In genomic region chr11:130772266-130773227, GRCh38 we compare ENCODE assay signal across 9 cellular contexts.
A peak's percentile ranks its signal among the peaks of the same experiment; 100 is the strongest.
DNase-seq lines count a peak whose midpoint lies in the region; TF ChIP-seq lines count a peak whose summit lies in the region.
"Had no signal": no experiment of that assay in that cellular context is flagged by ENCODE, and none has a peak within 500 bp of the region (broad histone marks: within the 10 kb centered on the region; RNA-seq: fewer than 3 reads in every experiment).

No MANE protein-coding gene starts in this region.

- DNase-seq in AG04450 (ENCODE audit: low read depth, low spot score) (peak; percentile 92), LHCN-M2 (ENCODE audit: low read depth) (peak; percentile 99), chondrocyte (ENCODE audit: low spot score) (no peak), ureter (ENCODE audit: low spot score) (no peak), progenitor cell of endocrine pancreas (ENCODE audit: low spot score, unreplicated experiment) (no peak), DMS153 (lab: John Stamatoyannopoulos, UW) (no peak), GM10266 (ENCODE audit: extremely low spot score) (no peak)
- DNase-seq: C1 segment of cervical spinal cord had no signal

- TF ChIP-seq RAD21 in liver (IDR thresholded peaks at IDR 0.05): no peak

- H3K27me3 Mint-ChIP-seq in chondrocyte (ENCODE audit: low read depth): no peaks in the 10 kb centered on the region
- H3K27me3 Mint-ChIP-seq in progenitor cell of endocrine pancreas: peaks cover 4% of the 10 kb centered on the region

- no peak overlapping the region for H3K4me3 Mint-ChIP-seq in chondrocyte (ENCODE audit: unreplicated experiment)
- H3K4me3 Mint-ChIP-seq in progenitor cell of endocrine pancreas (ENCODE audit: low read depth): no peak overlapping the region

- H3K4me3 ChIP-seq in AG04450 (ENCODE audit: low read depth, low read length): no peak overlapping the region
- H3K4me3 ChIP-seq in liver (ENCODE audit: low read depth in 1 of 3, low read length in 3 of 3): no peak overlapping the region

- WGBS in liver: 53% methylated on average over 6 of the region's 6 CpGs

- H3K36me3 Mint-ChIP-seq in chondrocyte (ENCODE audit: low read depth): no peaks in the 10 kb centered on the region
- H3K36me3 Mint-ChIP-seq in progenitor cell of endocrine pancreas (ENCODE audit: insufficient read depth): no peaks in the 10 kb centered on the region

- H3K27ac Mint-ChIP-seq in chondrocyte (ENCODE audit: unreplicated experiment) (peak overlapping the region; percentile 77), progenitor cell of endocrine pancreas (no peak overlapping the region)

- no peak overlapping the region for H3K9ac ChIP-seq in liver (ENCODE audit: low read depth in 1 of 2, low read length in 2 of 2)

- H3K4me1 Mint-ChIP-seq in chondrocyte (ENCODE audit: low read depth) (peaks cover 64% of the 10 kb centered on the region), progenitor cell of endocrine pancreas (ENCODE audit: low read depth) (peaks cover 27% of the 10 kb centered on the region)

- POLR2A ChIA-PET in AG04450 (lab: Yijun Ruan, JAX): interaction anchor here (0.6 to 2.0 kb wide), 8 partner anchors 10 to 329 kb away, joined by 3 to 12 read pairs (median 4); partner anchors contain the start of gene ADAMTS15

- H3K36me3 ChIP-seq in liver (ENCODE audit: control insufficient read depth in 4 of 4, insufficient read depth in 3 of 4, low read depth in 1 of 4, low read length in 3 of 4): no peaks in the 10 kb centered on the region

- H3K9me3 ChIP-seq in AG04450 (ENCODE audit: control insufficient read depth, insufficient read depth, low read length): no peaks in the 10 kb centered on the region; the same call in none of the 2 replicates
- H3K9me3 ChIP-seq in liver (ENCODE audit: control insufficient read depth in 4 of 4, low read length in 3 of 4): no peaks in the 10 kb centered on the region

- CTCF ChIA-PET in AG04450 (lab: Charles Lee): interaction anchor here (0.6 kb wide), 1 partner anchor 55 kb away, joined by 6 read pairs; no protein-coding TSS in a partner anchor

- H3K4me1 ChIP-seq in liver (ENCODE audit: control insufficient read depth in 4 of 4, insufficient read depth in 4 of 4, low read length in 3 of 4): no peaks in the 10 kb centered on the region

- H3K27me3 ChIP-seq in AG04450 (ENCODE audit: control insufficient read depth, insufficient read depth, low read length) (no peaks in the 10 kb centered on the region), liver (ENCODE audit: control insufficient read depth in 4 of 4, insufficient read depth in 4 of 4, low read length in 3 of 4) (peaks cover 0 to 3% (median 1%) of the 10 kb centered on the region in 4 donors)

- H3K27ac ChIP-seq in AG04450 (ENCODE audit: low read depth, low read length) (peak overlapping the region; percentile 62), liver (ENCODE audit: low read depth in 1 of 2, low read length in 2 of 2) (no peak overlapping the region)

- TF ChIP-seq CTCF in AG04450 (IDR thresholded peaks at IDR 0.05; ENCODE audit: low read depth, low read length) (no peak), chondrocyte (IDR thresholded peaks at IDR 0.05) (no peak), liver (IDR thresholded peaks at IDR 0.05; ENCODE audit: low read depth, low read length, missing input control) (no peak), progenitor cell of endocrine pancreas (IDR thresholded peaks at IDR 0.05; ENCODE audit: unreplicated experiment) (no peak), GM10266 (IDR thresholded peaks at IDR 0.05; ENCODE audit: control insufficient read depth, insufficient read depth, low read depth, missing control alignments) (no peak)

- H3K9me3 Mint-ChIP-seq in chondrocyte (ENCODE audit: low read depth): peaks cover 5% of the 10 kb centered on the region
- peaks cover 4% of the 10 kb centered on the region for H3K9me3 Mint-ChIP-seq in progenitor cell of endocrine pancreas (ENCODE audit: low read depth)

TF ChIP-seq in liver, 16 proteins besides CTCF, POLR2A, EP300 and RAD21:
- TF ChIP-seq EGR1 (IDR thresholded peaks at IDR 0.05; ENCODE audit: low read depth in 2 of 2) (no peak), JUND (IDR thresholded peaks at IDR 0.05) (no peak), HNF4A (conservative IDR thresholded peaks at IDR 0.05) (no peak), SP1 (IDR thresholded peaks at IDR 0.05) (no peak), NR2F2 (IDR thresholded peaks at IDR 0.05) (peak; percentile 56), FOXA2 (IDR thresholded peaks at IDR 0.05) (no peak), YY1 (IDR thresholded peaks at IDR 0.05) (no peak), FOXA1 (IDR thresholded peaks at IDR 0.05) (no peak)
- TF ChIP-seq, protein P1, sequence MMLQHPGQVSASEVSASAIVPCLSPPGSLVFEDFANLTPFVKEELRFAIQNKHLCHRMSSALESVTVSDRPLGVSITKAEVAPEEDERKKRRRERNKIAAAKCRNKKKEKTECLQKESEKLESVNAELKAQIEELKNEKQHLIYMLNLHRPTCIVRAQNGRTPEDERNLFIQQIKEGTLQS (IDR thresholded peaks at IDR 0.05): no peak

Comparison
In these comparisons a context has a peak if more than half of its experiments do, and no peak if none do; other contexts are left out.
1. DNase-seq: peak in AG04450 (single experiment) and LHCN-M2 (single experiment); none in chondrocyte (single experiment), ureter (single experiment), progenitor cell of endocrine pancreas (single experiment), DMS153 (single experiment) and GM10266 (single experiment).